19 cellular contexts compared by ENCODE assay signal in genomic region chr4:156422576-156422975, GRCh38.
"Had no signal": no experiment of that assay in that cellular context is flagged by ENCODE, and none has a peak within 500 bp of the region (broad histone marks: within the 10 kb centered on the region; RNA-seq: fewer than 3 reads in every experiment).

No MANE protein-coding gene starts in this region.

- DNase-seq: activated CD4-positive, alpha-beta T cell treated with anti-CD3 and anti-CD28 coated beads, Interleukin-2, amount 10 ng/mL, durations not matched to agents 7 days and 5 days; activated CD8-positive, alpha-beta T cell treated with anti-CD3 and anti-CD28 coated beads, Interleukin-2, amount 10 ng/mL, durations not matched to agents 7 days and 5 days; activated naive CD4-positive, alpha-beta T cell treated with anti-CD3 and anti-CD28 coated beads for 36 hours; activated T-cell treated with anti-CD3 and anti-CD28 coated beads, Interleukin-2, amount 50 U/mL, for 4 hours; effector CD8-positive, alpha-beta T cell; kidney glomerular epithelial cell; left ventricle myocardium inferior; occipital lobe; posterior cingulate gyrus; retina; stimulated activated naive CD8-positive, alpha-beta T cell treated with anti-CD3 and anti-CD28 coated beads, Interleukin-15, Interleukin-2, amounts not matched to agents 100 U/mL and 50 U/mL, for 24 hours; substantia nigra; T-helper 1 cell; T-helper 9 cell; tibial artery had no signal

- FAIRE-seq: frontal cortex had no signal

- H3K27me3 ChIP-seq: ascending aorta, breast epithelium, esophagus muscularis mucosa, tibial artery had no signal

- H3K36me3 ChIP-seq: ascending aorta, breast epithelium, esophagus muscularis mucosa, left ventricle myocardium inferior, tibial artery had no signal

- H3K27ac ChIP-seq: ascending aorta, breast epithelium, esophagus muscularis mucosa, left ventricle myocardium inferior, tibial artery had no signal

- H3K9me3 ChIP-seq: ascending aorta, breast epithelium, esophagus muscularis mucosa, left ventricle myocardium inferior, tibial artery had no signal

- ATAC-seq: activated CD8-positive, alpha-beta T cell treated with anti-CD3 and anti-CD28 coated beads, Interleukin-2, amount 10 ng/mL, durations not matched to agents 7 days and 5 days; activated T-cell treated with anti-CD3 and anti-CD28 coated beads, Interleukin-2, amount 50 U/mL, for 4 hours; stimulated activated naive CD8-positive, alpha-beta T cell treated with anti-CD3 and anti-CD28 coated beads, Interleukin-15, Interleukin-2, amounts not matched to agents 100 U/mL and 50 U/mL, for 24 hours had no signal

- H3K4me3 ChIP-seq: ascending aorta, breast epithelium, esophagus muscularis mucosa, left ventricle myocardium inferior, tibial artery had no signal

- H3K4me1 ChIP-seq: ascending aorta, breast epithelium, left ventricle myocardium inferior, tibial artery had no signal
